8 cellular contexts compared by ENCODE assay signal in the genomic region with DNA sequence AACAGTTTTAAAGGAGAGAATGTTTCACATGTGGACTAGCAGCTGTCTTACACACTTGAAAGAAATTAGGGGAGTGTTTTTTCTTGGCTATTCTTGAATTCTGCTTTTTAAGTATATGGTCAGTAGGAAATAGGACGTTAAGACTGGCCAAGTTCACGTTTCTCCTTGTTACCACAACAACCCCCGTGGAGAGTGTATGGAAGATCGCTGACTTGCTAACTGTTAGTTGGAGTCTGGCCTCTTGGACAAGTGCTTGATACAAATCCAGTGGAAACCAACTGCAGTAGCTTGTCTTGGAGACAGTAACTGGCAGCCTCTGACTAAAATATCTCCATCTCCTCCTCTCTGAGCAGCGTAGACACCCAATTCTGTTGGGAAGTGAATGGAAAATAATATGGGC. TPM values are rescaled to one million over a fixed set of nuclear protein-coding genes. Genes with fewer than 3 reads are reported as not detected.
DNase-seq lines count a peak whose midpoint lies in the region; ATAC-seq and TF ChIP-seq lines count a peak whose summit lies in the region.

No MANE protein-coding gene starts in this region.

- peaks cover 45% of the 10 kb centered on the region for H3K4me1 Mint-ChIP-seq in activated CD8-positive, alpha-beta T cell treated with anti-CD3 and anti-CD28 coated beads for 36 hours (ENCODE audit: low read depth)
- peaks cover 54% of the 10 kb centered on the region for H3K4me1 Mint-ChIP-seq in stimulated activated naive CD8-positive, alpha-beta T cell treated with anti-CD3 and anti-CD28 coated beads, Interleukin-15, amount 100 ng/mL, for 72 hours

- no peak for ATAC-seq in activated CD8-positive, alpha-beta T cell treated with anti-CD3 and anti-CD28 coated beads for 36 hours
- no peak for ATAC-seq in stimulated activated naive CD8-positive, alpha-beta T cell treated with anti-CD3 and anti-CD28 coated beads, Interleukin-15, amount 100 ng/mL, for 72 hours
- ATAC-seq in omental fat pad (ENCODE audit: low FRiP score) (no peak), HG03521 (IDR thresholded peaks at IDR 0.05; ENCODE audit: unreplicated experiment) (no peak)

- CTCF ChIA-PET in activated CD8-positive, alpha-beta T cell treated with anti-CD3 and anti-CD28 coated beads for 36 hours (lab: Charles Lee): interaction anchor here (1.0 to 3.6 kb wide), 4 partner anchors 29 to 374 kb away, joined by 3 to 46 read pairs (median 3); no protein-coding TSS in a partner anchor

- H3K9ac ChIP-seq in iPS-18a (ENCODE audit: low read length): no peak overlapping the region

- POLR2A ChIA-PET in activated CD8-positive, alpha-beta T cell treated with anti-CD3 and anti-CD28 coated beads for 36 hours (lab: Charles Lee): interaction anchor here (1.0 to 1.5 kb wide), 6 partner anchors 24 to 192 kb away, joined by 3 to 6 read pairs (median 3); no protein-coding TSS in a partner anchor

- H3K36me3 ChIP-seq in iPS-18a (ENCODE audit: control insufficient read depth, low read depth, low read length): no peaks in the 10 kb centered on the region

- H3K27me3 ChIP-seq in iPS-18a (ENCODE audit: control insufficient read depth, insufficient read depth, low read length): peaks cover 77% of the 10 kb centered on the region

- H3K27me3 Mint-ChIP-seq in activated CD8-positive, alpha-beta T cell treated with anti-CD3 and anti-CD28 coated beads for 36 hours: peaks cover 3% of the 10 kb centered on the region
- H3K27me3 Mint-ChIP-seq in stimulated activated naive CD8-positive, alpha-beta T cell treated with anti-CD3 and anti-CD28 coated beads, Interleukin-15, amount 100 ng/mL, for 72 hours: peaks cover 20% of the 10 kb centered on the region

- no peak overlapping the region for H3K27ac ChIP-seq in iPS-18a (ENCODE audit: low read length)

- peak overlapping the region; percentile 90 for H3K27ac Mint-ChIP-seq in activated CD8-positive, alpha-beta T cell treated with anti-CD3 and anti-CD28 coated beads for 36 hours
- H3K27ac Mint-ChIP-seq in stimulated activated naive CD8-positive, alpha-beta T cell treated with anti-CD3 and anti-CD28 coated beads, Interleukin-15, amount 100 ng/mL, for 72 hours: no peak overlapping the region

- H3K4me3 Mint-ChIP-seq in activated CD8-positive, alpha-beta T cell treated with anti-CD3 and anti-CD28 coated beads for 36 hours: peak overlapping the region; percentile 91
- peak overlapping the region; percentile 95 for H3K4me3 Mint-ChIP-seq in stimulated activated naive CD8-positive, alpha-beta T cell treated with anti-CD3 and anti-CD28 coated beads, Interleukin-15, amount 100 ng/mL, for 72 hours

- intact Hi-C loops in activated CD8-positive, alpha-beta T cell treated with anti-CD3 and anti-CD28 coated beads for 36 hours (cut with micrococcal nuclease): no loop called here

- TF ChIP-seq CTCF in activated CD8-positive, alpha-beta T cell treated with anti-CD3 and anti-CD28 coated beads for 36 hours (IDR thresholded peaks at IDR 0.05): no peak
- TF ChIP-seq CTCF in omental fat pad (IDR thresholded peaks at IDR 0.05): no peak

- DNase-seq in NCI-H1092 treated with DMSO at 0.1 percent for 48 hours (lab: John Stamatoyannopoulos, UW) (peak; percentile 16), NCI-H1092 (lab: John Stamatoyannopoulos, UW) (no peak), UCSD-AML1 (lab: John Stamatoyannopoulos, UW; ENCODE audit: unreplicated experiment) (no peak), omental fat pad (ENCODE audit: low spot score) (no peak)
- DNase-seq in activated CD8-positive, alpha-beta T cell treated with anti-CD3 and anti-CD28 coated beads for 36 hours: no peak
- no peak for DNase-seq in stimulated activated naive CD8-positive, alpha-beta T cell treated with anti-CD3 and anti-CD28 coated beads, Interleukin-15, amount 100 ng/mL, for 72 hours

- no peaks in the 10 kb centered on the region for H3K9me3 Mint-ChIP-seq in activated CD8-positive, alpha-beta T cell treated with anti-CD3 and anti-CD28 coated beads for 36 hours
- H3K9me3 Mint-ChIP-seq in stimulated activated naive CD8-positive, alpha-beta T cell treated with anti-CD3 and anti-CD28 coated beads, Interleukin-15, amount 100 ng/mL, for 72 hours: no peaks in the 10 kb centered on the region

- no peaks in the 10 kb centered on the region for H3K9me3 ChIP-seq in iPS-18a (ENCODE audit: control insufficient read depth, low read depth, low read length)

- peak overlapping the region; percentile 86 for H3K4me3 ChIP-seq in iPS-18a (ENCODE audit: low read length)

- H3K4me1 ChIP-seq in iPS-18a (ENCODE audit: control insufficient read depth, low read depth, low read length): peaks cover 34% of the 10 kb centered on the region

- H3K36me3 Mint-ChIP-seq in activated CD8-positive, alpha-beta T cell treated with anti-CD3 and anti-CD28 coated beads for 36 hours (ENCODE audit: low read depth): no peaks in the 10 kb centered on the region

RNA-seq across cellular contexts. Expression of a gene that starts 3.8 kb away (rescaled TPM):
- total RNA-seq in activated CD8-positive, alpha-beta T cell treated with anti-CD3 and anti-CD28 coated beads for 36 hours: 1 to 10 TPM; 1.9 to 2.4 TPM
- 100 to 1,000 TPM in 1 of 4 donors, 10 to 100 TPM in 3; 61.1 to 159 (median 77.5) TPM for total RNA-seq in omental fat pad

Comparison
In these comparisons a context has a peak if more than half of its experiments do, and no peak if none do; other contexts are left out.
1. RNA of a gene that starts 3.8 kb away (total RNA-seq): 61.1 to 159 TPM in omental fat pad; 1.9 to 2.4 TPM in activated CD8-positive, alpha-beta T cell treated with anti-CD3 and anti-CD28 coated beads for 36 hours; every median in the first group is over 10 times any median in the second.